Comparison of ENCODE assay signal across 8 cellular contexts in the genomic region with DNA sequence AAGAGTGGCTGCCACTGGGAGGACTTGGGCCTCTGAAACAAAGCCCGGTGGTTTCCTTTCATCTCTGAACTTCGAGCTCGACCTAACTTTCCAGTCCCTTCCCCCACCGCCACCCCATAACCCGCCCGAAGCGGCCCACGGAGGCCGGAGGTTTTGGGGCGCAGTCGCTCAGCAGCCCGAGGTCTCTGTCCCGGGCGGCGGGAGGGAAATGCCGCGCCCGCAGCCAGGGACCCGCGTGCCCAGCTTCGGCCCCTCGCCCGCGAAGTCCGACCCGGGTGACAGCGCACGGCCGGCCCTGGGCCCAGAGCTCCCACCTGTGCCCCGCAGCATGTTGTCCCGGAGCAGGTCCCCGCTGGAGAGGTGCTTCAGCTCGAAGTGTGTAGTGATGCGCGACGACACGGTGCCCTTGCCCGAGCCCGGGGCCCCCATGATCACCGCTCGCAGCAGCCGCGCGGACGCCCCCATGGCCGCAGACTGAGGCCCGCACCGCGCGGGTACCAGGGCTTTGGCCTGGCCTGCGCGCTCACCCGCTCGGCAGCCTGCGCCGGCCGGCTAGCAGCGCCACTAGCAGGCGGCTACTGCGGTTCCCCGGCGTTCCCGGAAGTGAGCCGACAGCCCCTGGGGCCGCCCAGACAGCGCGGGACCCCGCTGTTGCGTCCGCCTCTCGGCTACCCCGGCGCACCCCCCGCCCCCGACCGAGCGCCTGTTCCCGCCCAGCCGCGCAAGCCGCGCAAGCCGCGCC. TPM values are rescaled to one million over a fixed set of nuclear protein-coding genes. Genes with fewer than 3 reads are reported as not detected.
DNase-seq lines count a peak whose midpoint lies in the region; TF ChIP-seq lines count a peak whose summit lies in the region.

A gene (minus strand): TSS at position 580 of the 742 bp plus-strand sequence. CDS start 115 bp downstream, at position 465.

- no peaks in the 10 kb centered on the region for H3K9me3 ChIP-seq in GM23248 (ENCODE audit: low read depth)
- no peaks in the 10 kb centered on the region for H3K9me3 ChIP-seq in SJSA1 (replicated peaks)
- peaks cover 0 to 6% of the 10 kb centered on the region in 2 donors for H3K9me3 ChIP-seq in neuronal stem cell (replicated peaks in 1 of 2; ENCODE audit: control insufficient read depth in 2 of 2, insufficient read depth in 1 of 2, low read depth in 1 of 2, low read length in 2 of 2)

- no peaks in the 10 kb centered on the region for H4K20me1 ChIP-seq in GM23248 (ENCODE audit: insufficient read depth)

- peak within 1 kb of the TSS; percentile 98 for H3K14ac ChIP-seq in neuronal stem cell (ENCODE audit: low read length)

- H3K23ac ChIP-seq in neuronal stem cell (ENCODE audit: low read depth, low read length, poor library complexity) = peak within 1 kb of the TSS; percentile 96

- H3K36me3 ChIP-seq in GM23248 (ENCODE audit: low read depth) (no peaks in the 10 kb centered on the region), SJSA1 (peaks cover 3% of the 10 kb centered on the region; the same call in 1 of the 2 replicates), neuronal stem cell (replicated peaks in 1 of 2; ENCODE audit: control insufficient read depth in 2 of 2, insufficient read depth in 2 of 2, low read length in 2 of 2) (peaks cover 0 to 13% of the 10 kb centered on the region in 2 donors)

- H4K91ac ChIP-seq in neuronal stem cell (ENCODE audit: low read depth, low read length, poor library complexity) = no peak within 1 kb of the TSS

- H3K4me1 ChIP-seq in GM23248 (ENCODE audit: insufficient read depth) (peaks cover 24% of the 10 kb centered on the region), SJSA1 (replicated peaks) (peaks cover 28% of the 10 kb centered on the region), neuronal stem cell (ENCODE audit: control insufficient read depth in 2 of 2, insufficient read depth in 1 of 2, low read depth in 1 of 2, low read length in 2 of 2) (peaks cover 0 to 5% of the 10 kb centered on the region in 2 donors)

- DNase-seq in GDM1 (lab: John Stamatoyannopoulos, UW) = peak; percentile 88
- peak; percentile 90 for DNase-seq in GM23248
- DNase-seq in Kasumi-1 (lab: John Stamatoyannopoulos, UW) = peak; percentile 39 to 41
- peak; percentile 45 to 78 for DNase-seq in SJSA1 (ENCODE audit: low read depth in 1 of 2, low spot score in 2 of 2)
- peak; percentile 43 to 80 (median 60) for DNase-seq in activated naive CD4-positive, alpha-beta T cell (lab: John Stamatoyannopoulos, UW)
- peak; percentile 76 for DNase-seq in foreskin melanocyte
- peak; percentile 76 for DNase-seq in neuronal stem cell (ENCODE audit: low spot score)

- H2BK15ac ChIP-seq in neuronal stem cell (ENCODE audit: low read length) = peak within 1 kb of the TSS; percentile 85

- H3K27me3 ChIP-seq in GM23248 (replicated peaks; ENCODE audit: insufficient read depth) (no peaks in the 10 kb centered on the region), SJSA1 (replicated peaks) (no peaks in the 10 kb centered on the region), neuronal stem cell (ENCODE audit: control insufficient read depth in 3 of 3, insufficient read depth in 3 of 3, low read depth in 1 of 3, low read length in 3 of 3) (no peaks in the 10 kb centered on the region)

- H4K8ac ChIP-seq in neuronal stem cell (ENCODE audit: low read depth, low read length) = peak within 1 kb of the TSS; percentile 43

- no peak within 1 kb of the TSS for H2BK120ac ChIP-seq in neuronal stem cell (ENCODE audit: low read depth, low read length)

- H3K18ac ChIP-seq in neuronal stem cell (ENCODE audit: low read length) = peak within 1 kb of the TSS; percentile 99

- H2AK5ac ChIP-seq in neuronal stem cell (ENCODE audit: low read depth, low read length) = peak within 1 kb of the TSS; percentile 56

- H3K27ac ChIP-seq in GM23248 = peak within 1 kb of the TSS; percentile 50
- H3K27ac ChIP-seq in SJSA1 = peak within 1 kb of the TSS; percentile 66
- peak within 1 kb of the TSS; percentile 67 for H3K27ac ChIP-seq in neuronal stem cell (replicated peaks; ENCODE audit: low read length)

- H2BK5ac ChIP-seq in neuronal stem cell (ENCODE audit: low read length) = peak within 1 kb of the TSS; percentile 66

- no peak for TF ChIP-seq CTCF in subcutaneous adipose tissue (IDR thresholded peaks at IDR 0.05; ENCODE audit: low read depth)

- peaks cover 2% of the 10 kb centered on the region for H3K79me1 ChIP-seq in neuronal stem cell (ENCODE audit: low read depth, low read length)

- H3K4me2 ChIP-seq in GM23248 (ENCODE audit: unreplicated experiment) = peak within 1 kb of the TSS; percentile 83
- H3K4me2 ChIP-seq in neuronal stem cell (ENCODE audit: insufficient read depth, low read length, poor library complexity, severe bottlenecking) = peak within 1 kb of the TSS; percentile 95

- H3K4me3 ChIP-seq in GM23248 = peak within 1 kb of the TSS; percentile 84
- H3K4me3 ChIP-seq in SJSA1 = peak within 1 kb of the TSS; percentile 79
- peak within 1 kb of the TSS; percentile 85 to 97 for H3K4me3 ChIP-seq in neuronal stem cell (ENCODE audit: low read length in 2 of 2)

- peaks cover 48% of the 10 kb centered on the region for H3K79me2 ChIP-seq in GM23248 (ENCODE audit: insufficient read depth)

- 1% methylated on average over 48 to 53 of the region's 84 CpGs for WGBS in GM23248 (ENCODE audit: low coverage in 1 of 2, low lambda C conversion rate in 2 of 2, missing lambda C conversion rate in 2 of 2), 2 experiments
- no CpG with 5 or more reads among the region's 84 CpGs for WGBS in neuronal stem cell (ENCODE audit: extremely low coverage in 2 of 2, insufficient read length in 2 of 2, insufficient replicate concordance in 1 of 2), 2 donors

- in situ Hi-C loops in GM23248 (cut with MboI) = no loop called here

- H3K4ac ChIP-seq in neuronal stem cell (ENCODE audit: low read length) = peak within 1 kb of the TSS; percentile 53

- no peaks in the 10 kb centered on the region for H3K9me2 ChIP-seq in GM23248 (ENCODE audit: insufficient read depth)

- H3K9ac ChIP-seq in GM23248 = peak within 1 kb of the TSS; percentile 85
- peak within 1 kb of the TSS; percentile 88 for H3K9ac ChIP-seq in neuronal stem cell (ENCODE audit: low read depth, low read length, poor library complexity)

- peaks cover 32% of the 10 kb centered on the region for H3F3A ChIP-seq in GM23248 (ENCODE audit: insufficient read depth)

- peak within 1 kb of the TSS; percentile 94 for H2AFZ ChIP-seq in GM23248
- peak within 1 kb of the TSS; percentile 99 for H2AFZ ChIP-seq in neuronal stem cell (ENCODE audit: low read length)

- H2BK12ac ChIP-seq in neuronal stem cell (ENCODE audit: low read length) = peak within 1 kb of the TSS; percentile 1

RNA-seq across cellular contexts. Expression of the gene that starts here (rescaled TPM):
- 58.4 and 62.8 TPM in 2 replicates for total RNA-seq in GM23248 (2014; rRNA removed; shearing (Covaris generic))
- polyA plus RNA-seq in GM23248 (2016; fragmentation: Nextera tagmentation; extraction: Ambion mirVana) = 80.4 and 83.2 TPM in 2 replicates
- total RNA-seq in SJSA1 (2014; rRNA removed; shearing (Covaris generic)) = 46.6 and 47.2 TPM in 2 replicates
- polyA plus RNA-seq in neuronal stem cell (2013, experiment 1 of 2) = 27.3 TPM
- polyA plus RNA-seq in neuronal stem cell (2013, experiment 2 of 2) = 28.6 TPM
- total RNA-seq in subcutaneous adipose tissue = 100 to 1,000 TPM in 2 of 4 donors, 10 to 100 TPM in 2; 89.6 to 184 (median 109) TPM

Comparison
In these comparisons a context has a peak if more than half of its experiments do, and no peak if none do; other contexts are left out.
1. Peak in every context shown above with its lines: DNase-seq, H3K4me3 ChIP-seq and H3K27ac ChIP-seq.
2. DNase-seq: peak in every context shown above with its lines; median percentile 90 in GM23248; 88 in GDM1; 76 in foreskin melanocyte; 76 in neuronal stem cell; 62 in SJSA1; 60 in activated naive CD4-positive, alpha-beta T cell; 40 in Kasumi-1.